32 cellular contexts compared by ENCODE assay signal in the genomic region with DNA sequence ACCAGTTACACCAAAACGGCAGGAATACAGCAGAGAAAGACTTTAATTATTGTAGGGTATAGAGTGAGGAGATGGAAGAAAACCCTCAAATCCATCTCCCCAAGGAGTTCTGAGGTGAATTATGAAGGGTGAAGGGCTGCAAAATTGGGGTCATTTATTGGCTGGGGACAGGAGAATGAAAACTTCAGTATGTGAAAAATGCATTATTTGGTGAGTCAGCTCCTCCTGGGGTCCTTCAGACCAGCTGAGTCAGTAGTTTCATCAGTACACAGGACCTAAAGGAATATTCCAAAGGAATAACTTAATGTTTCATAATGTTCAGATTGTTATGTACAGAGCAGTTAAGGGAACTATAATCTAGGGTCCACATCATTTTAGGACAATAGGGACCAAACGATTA.
"Had no signal": no experiment of that assay in that cellular context is flagged by ENCODE, and none has a peak within 500 bp of the region (broad histone marks: within the 10 kb centered on the region; RNA-seq: fewer than 3 reads in every experiment).

No MANE protein-coding gene starts in this region.

- H3K36me3 ChIP-seq: adrenal gland, esophagus muscularis mucosa, stomach, suprapubic skin, tibial artery, upper lobe of right lung had no signal

- H3K27ac Mint-ChIP-seq: activated CD4-positive, alpha-beta memory T cell treated with anti-CD3 and anti-CD28 coated beads for 36 hours; activated CD4-positive, alpha-beta T cell treated with anti-CD3 and anti-CD28 coated beads, Interleukin-2, amount 10 ng/mL, durations not matched to agents 24 days and 14 days; activated naive CD4-positive, alpha-beta T cell treated with anti-CD3 and anti-CD28 coated beads for 36 hours; activated naive CD8-positive, alpha-beta T cell treated with anti-CD3 and anti-CD28 coated beads for 36 hours; activated T-helper 1 cell treated with anti-CD3 and anti-CD28 coated beads, Interleukin-12 subunit alpha, Interleukin-12 subunit beta, Interleukin-2, Interleukin-4 antibody, amounts not matched to agents 30 ng/mL and 10 ng/mL and 1 ng/mL, durations not matched to agents 14 hours and 24 hours and 36 hours; nephron; stimulated activated memory B cell treated with anti-CD40 and anti-IgM and Interleukin-4, amounts not matched to agents 10 μg/mL and 1 μg/mL and 100 μg/mL, for 72 hours; T-helper 17 cell had no signal

- ATAC-seq: left cardiac atrium; sciatic nerve; stimulated activated memory B cell treated with anti-CD40 and anti-IgM and Interleukin-4, amounts not matched to agents 10 μg/mL and 1 μg/mL and 100 μg/mL, for 72 hours; T-helper 17 cell; upper lobe of right lung had no signal

- H3K27ac ChIP-seq: adrenal gland, esophagus muscularis mucosa, stomach, suprapubic skin, tibial artery, upper lobe of right lung had no signal

- H3K27me3 ChIP-seq: adrenal gland, esophagus muscularis mucosa, stomach, suprapubic skin, tibial artery, upper lobe of right lung had no signal

- H3K4me1 Mint-ChIP-seq: activated CD4-positive, alpha-beta T cell treated with anti-CD3 and anti-CD28 coated beads, Interleukin-2, amount 10 ng/mL, durations not matched to agents 24 days and 14 days; activated naive CD8-positive, alpha-beta T cell treated with anti-CD3 and anti-CD28 coated beads for 36 hours; stimulated activated memory B cell treated with anti-CD40 and anti-IgM and Interleukin-4, amounts not matched to agents 10 μg/mL and 1 μg/mL and 100 μg/mL, for 72 hours; T-helper 17 cell had no signal

- H3K9me3 Mint-ChIP-seq: activated CD4-positive, alpha-beta memory T cell treated with anti-CD3 and anti-CD28 coated beads for 36 hours; activated CD4-positive, alpha-beta T cell treated with anti-CD3 and anti-CD28 coated beads, Interleukin-2, amount 10 ng/mL, durations not matched to agents 24 days and 14 days; activated naive CD4-positive, alpha-beta T cell treated with anti-CD3 and anti-CD28 coated beads for 36 hours; activated naive CD8-positive, alpha-beta T cell treated with anti-CD3 and anti-CD28 coated beads for 36 hours; activated T-helper 1 cell treated with anti-CD3 and anti-CD28 coated beads, Interleukin-12 subunit alpha, Interleukin-12 subunit beta, Interleukin-2, Interleukin-4 antibody, amounts not matched to agents 30 ng/mL and 10 ng/mL and 1 ng/mL, durations not matched to agents 14 hours and 24 hours and 36 hours; nephron; stimulated activated memory B cell treated with anti-CD40 and anti-IgM and Interleukin-4, amounts not matched to agents 10 μg/mL and 1 μg/mL and 100 μg/mL, for 72 hours had no signal

- H3K9me3 ChIP-seq: adrenal gland, esophagus muscularis mucosa, stomach, suprapubic skin, tibial artery, upper lobe of right lung had no signal

- DNase-seq: activated CD4-positive, alpha-beta memory T cell treated with anti-CD3 and anti-CD28 coated beads for 36 hours; activated CD4-positive, alpha-beta T cell treated with anti-CD3 and anti-CD28 coated beads, Interleukin-2, amount 10 ng/mL, durations not matched to agents 24 days and 14 days; activated CD4-positive, CD25-positive, alpha-beta regulatory T cell treated with anti-CD3 and anti-CD28 coated beads, Interleukin-2, amount 50 U/mL, for 72 hours; activated CD8-positive, alpha-beta memory T cell treated with anti-CD3 and anti-CD28 coated beads, Interleukin-2, amount 50 U/mL, for 4 hours; activated effector memory CD4-positive, alpha-beta T cell treated with anti-CD3 and anti-CD28 coated beads, Interleukin-2, amount 50 U/mL, for 16 hours; activated naive CD4-positive, alpha-beta T cell treated with anti-CD3 and anti-CD28 coated beads for 36 hours; activated naive CD8-positive, alpha-beta T cell treated with anti-CD3 and anti-CD28 coated beads for 36 hours; activated T-cell treated with anti-CD3 and anti-CD28 coated beads, Interleukin-2, amount 50 U/mL, for 1 hour; adrenal gland; aorta; central memory CD4-positive, alpha-beta T cell; dermis blood vessel endothelial cell; effector CD4-positive, alpha-beta T cell; islet precursor cell; left cardiac atrium; mammary epithelial cell; stimulated activated CD4-positive, alpha-beta T cell treated with anti-CD3 and anti-CD28 coated beads, Interleukin-1b, Interleukin-23, amount 100 ng/mL, for 48 hours; stimulated activated CD4-positive, alpha-beta T cell treated with anti-CD3 and anti-CD28 coated beads, Interleukin-4, amount 100 ng/mL, for 4 hours; stimulated activated CD8-positive, alpha-beta memory T cell treated with anti-CD3 and anti-CD28 coated beads, Interleukin-4, amount 100 ng/mL, for 48 hours; stomach; T-helper 17 cell; T1000; tibial artery; upper lobe of right lung had no signal

- FAIRE-seq: frontal cortex had no signal

- H3K27me3 Mint-ChIP-seq: activated CD4-positive, alpha-beta memory T cell treated with anti-CD3 and anti-CD28 coated beads for 36 hours; activated CD4-positive, alpha-beta T cell treated with anti-CD3 and anti-CD28 coated beads, Interleukin-2, amount 10 ng/mL, durations not matched to agents 24 days and 14 days; activated naive CD8-positive, alpha-beta T cell treated with anti-CD3 and anti-CD28 coated beads for 36 hours; stimulated activated memory B cell treated with anti-CD40 and anti-IgM and Interleukin-4, amounts not matched to agents 10 μg/mL and 1 μg/mL and 100 μg/mL, for 72 hours; T-helper 17 cell had no signal

- H3K4me3 ChIP-seq: adrenal gland, esophagus muscularis mucosa, smooth muscle cell, stomach, suprapubic skin, tibial artery, upper lobe of right lung had no signal

- H3K36me3 Mint-ChIP-seq: activated CD4-positive, alpha-beta memory T cell treated with anti-CD3 and anti-CD28 coated beads for 36 hours; activated naive CD8-positive, alpha-beta T cell treated with anti-CD3 and anti-CD28 coated beads for 36 hours; stimulated activated memory B cell treated with anti-CD40 and anti-IgM and Interleukin-4, amounts not matched to agents 10 μg/mL and 1 μg/mL and 100 μg/mL, for 72 hours had no signal

- H3K4me2 ChIP-seq: smooth muscle cell had no signal

- H3K4me1 ChIP-seq: adrenal gland, esophagus muscularis mucosa, stomach, suprapubic skin, tibial artery, upper lobe of right lung had no signal

- H3K4me3 Mint-ChIP-seq: activated CD4-positive, alpha-beta memory T cell treated with anti-CD3 and anti-CD28 coated beads for 36 hours; activated CD4-positive, alpha-beta T cell treated with anti-CD3 and anti-CD28 coated beads, Interleukin-2, amount 10 ng/mL, durations not matched to agents 24 days and 14 days; activated naive CD4-positive, alpha-beta T cell treated with anti-CD3 and anti-CD28 coated beads for 36 hours; activated naive CD8-positive, alpha-beta T cell treated with anti-CD3 and anti-CD28 coated beads for 36 hours; activated T-helper 1 cell treated with anti-CD3 and anti-CD28 coated beads, Interleukin-12 subunit alpha, Interleukin-12 subunit beta, Interleukin-2, Interleukin-4 antibody, amounts not matched to agents 30 ng/mL and 10 ng/mL and 1 ng/mL, durations not matched to agents 14 hours and 24 hours and 36 hours; nephron; stimulated activated memory B cell treated with anti-CD40 and anti-IgM and Interleukin-4, amounts not matched to agents 10 μg/mL and 1 μg/mL and 100 μg/mL, for 72 hours; T-helper 17 cell had no signal
